In genomic region chr1:31318146-31318545, GRCh38 we compare ENCODE assay signal across 26 cellular contexts. TPM values are rescaled to one million over a fixed set of nuclear protein-coding genes. Genes with fewer than 3 reads are reported as not detected.
DNase-seq lines count a peak whose midpoint lies in the region; ATAC-seq, FAIRE-seq and TF ChIP-seq lines count a peak whose summit lies in the region.
"Had no signal": no experiment of that assay in that cellular context is flagged by ENCODE, and none has a peak within 500 bp of the region (broad histone marks: within the 10 kb centered on the region; RNA-seq: fewer than 3 reads in every experiment).

No MANE protein-coding gene starts in this region.

- TF ChIP-seq RAD21 in HepG2 (CRISPR knock-in tag; IDR thresholded peaks at IDR 0.05) = no peak

- no peak overlapping the region for H3K4me3 Mint-ChIP-seq in Calu3 (ENCODE audit: low read depth, unreplicated experiment)
- H3K4me3 Mint-ChIP-seq: CD14-positive monocyte; CD4-positive, alpha-beta T cell; CD8-positive, alpha-beta memory T cell; GM23338; H9 had no signal

- peak; percentile 21 for DNase-seq in HepG2 (ENCODE audit: low spot score)
- DNase-seq in right lobe of liver = no peak
- DNase-seq in NCI-H526 (lab: John Stamatoyannopoulos, UW) = peak; percentile 70 to 77
- peak; percentile 15 for DNase-seq in renal cortical epithelial cell (ENCODE audit: low read depth)
- DNase-seq in Calu3 = no peak
- DNase-seq: 8988T; ACHN; AML-193; BE2C; CD4-positive, alpha-beta T cell; CD8-positive, alpha-beta memory T cell; COR-L47; DMS153; DMS79 treated with DMSO at 0.1 percent for 48 hours; GF-D8; H9 had no signal

- BruUV-seq in HepG2 (replicated peaks; lab: Mats Ljungman, UMichigan) = no TSS peak
- no TSS peak for BruUV-seq in Calu3 (replicated peaks; lab: Mats Ljungman, UMichigan)

- POLR2A ChIA-PET in HepG2 (lab: Yijun Ruan, JAX) = interaction anchor here (1.9 kb wide), 1 partner anchor 21 kb away, joined by 9 read pairs; the partner anchor contains the start of genes SNRNP40 and ZCCHC17

- no peak for TF ChIP-seq POLR2A in HepG2 (IDR thresholded peaks at IDR 0.05; ENCODE audit: insufficient read depth in 1 of 2, low read depth in 2 of 2, low read length in 2 of 2)
- TF ChIP-seq POLR2A in right lobe of liver (IDR thresholded peaks at IDR 0.05) = no peak

- no peak overlapping the region for H3K27ac Mint-ChIP-seq in Calu3 (ENCODE audit: unreplicated experiment)
- H3K27ac Mint-ChIP-seq: CD14-positive monocyte; CD4-positive, alpha-beta T cell; CD8-positive, alpha-beta memory T cell; GM23338; H9 had no signal

- no peaks in the 10 kb centered on the region for H4K20me1 ChIP-seq in HepG2 (ENCODE audit: insufficient read depth, low read length)

- H3K4me2 ChIP-seq in HepG2 (ENCODE audit: low read depth, low read length) = no peak overlapping the region
- H3K4me2 ChIP-seq: A549; BLaER1 treated with 17β-estradiol and CSF1 and Interleukin-3, amounts not matched to agents 10 nM and 100 nM; GM23338 had no signal

- H3K9me3 Mint-ChIP-seq in Calu3 (ENCODE audit: low read depth, unreplicated experiment) = no peaks in the 10 kb centered on the region
- H3K9me3 Mint-ChIP-seq: CD4-positive, alpha-beta T cell; CD8-positive, alpha-beta memory T cell; GM23338; H9 had no signal

- WGBS in HepG2 (ENCODE audit: low lambda C conversion rate) = 43% methylated on average over 1 of the region's 1 CpG
- WGBS in right lobe of liver (ENCODE audit: insufficient coverage, low coverage, low lambda C conversion rate, missing lambda C conversion rate) = 45% methylated on average over 1 of the region's 1 CpG

- FAIRE-seq in HepG2 (lab: Jason Lieb, UNC) = no peak
- FAIRE-seq: A549, GM19239 had no signal

- H3K36me3 Mint-ChIP-seq in Calu3 (ENCODE audit: insufficient read depth, unreplicated experiment) = peaks cover 8% of the 10 kb centered on the region

- no peak overlapping the region for H3K9ac ChIP-seq in HepG2 (ENCODE audit: insufficient read depth, low read depth, low read length)
- H3K9ac ChIP-seq: BLaER1 treated with 17β-estradiol and CSF1 and Interleukin-3, amounts not matched to agents 10 nM and 100 nM had no signal

- H3K9me3 ChIP-seq in HepG2 (ENCODE audit: low read length) = no peaks in the 10 kb centered on the region
- no peaks in the 10 kb centered on the region for H3K9me3 ChIP-seq in right lobe of liver
- H3K9me3 ChIP-seq: A549, BE2C had no signal

- no peak for TF ChIP-seq CTCF in HepG2 (CRISPR knock-in tag; IDR thresholded peaks at IDR 0.05)
- no peak for TF ChIP-seq CTCF in right lobe of liver (IDR thresholded peaks at IDR 0.05)
- TF ChIP-seq CTCF in Calu3 (IDR thresholded peaks at IDR 0.05; ENCODE audit: unreplicated experiment) = no peak

- H3K4me3 ChIP-seq in HepG2 (replicated peaks in 1 of 3; ENCODE audit: insufficient read depth in 1 of 3, low read depth in 2 of 3, low read length in 3 of 3) = no peak overlapping the region
- no peak overlapping the region for H3K4me3 ChIP-seq in right lobe of liver
- H3K4me3 ChIP-seq: A549; BLaER1 treated with 17β-estradiol and CSF1 and Interleukin-3, amounts not matched to agents 10 nM and 100 nM; GM23338 had no signal

- in situ Hi-C loops in HepG2 (cut with HindIII; ENCODE audit: extremely low pct_ligation_motif_present, low pct_unique_long_range_greater_than_20kb) = no loop called here

- CTCF ChIA-PET in HepG2 (lab: Yijun Ruan, JAX; ENCODE audit: low intra/inter-chr PET ratio, low total read pairs) = no interaction called here
- CTCF ChIA-PET in Calu3 (lab: Charles Lee) = no interaction called here

- TF ChIP-seq EP300 in HepG2 (IDR thresholded peaks at IDR 0.05; ENCODE audit: low read depth in 2 of 2, low read length in 2 of 2) (no peak), HepG2 (CRISPR knock-in tag; IDR thresholded peaks at IDR 0.05; ENCODE audit: borderline replicate concordance) (no peak)

- no peak overlapping the region for H2AFZ ChIP-seq in HepG2 (ENCODE audit: low read length)
- H2AFZ ChIP-seq: GM23338 had no signal

- intact Hi-C loops in HepG2 (cut with micrococcal nuclease; ENCODE audit: unreplicated experiment) = no loop called here
- intact Hi-C loops in right lobe of liver (cut with DNase I) = no loop called here
- intact Hi-C loops in Calu3 (cut with micrococcal nuclease; ENCODE audit: unreplicated experiment) = no loop called here

- H3K27ac ChIP-seq in HepG2 (ENCODE audit: extremely low read length, insufficient read depth, low read length) = no peak overlapping the region
- no peak overlapping the region for H3K27ac ChIP-seq in right lobe of liver
- H3K27ac ChIP-seq: A549; BLaER1 treated with 17β-estradiol and CSF1 and Interleukin-3, amounts not matched to agents 10 nM and 100 nM had no signal

- no peaks in the 10 kb centered on the region for H3K79me2 ChIP-seq in HepG2 (ENCODE audit: insufficient read depth, low read length)

- no peaks in the 10 kb centered on the region for H3K4me1 Mint-ChIP-seq in Calu3 (ENCODE audit: low read depth, unreplicated experiment)
- H3K4me1 Mint-ChIP-seq: CD14-positive monocyte; CD8-positive, alpha-beta memory T cell; GM23338; H9 had no signal

- peaks cover 12% of the 10 kb centered on the region; the same call in 1 of the 2 replicates for H3K4me1 ChIP-seq in HepG2 (ENCODE audit: insufficient read depth, low read length)
- no peaks in the 10 kb centered on the region for H3K4me1 ChIP-seq in right lobe of liver
- H3K4me1 ChIP-seq: A549; BE2C; BLaER1 treated with 17β-estradiol and CSF1 and Interleukin-3, amounts not matched to agents 10 nM and 100 nM had no signal

- H3K36me3 ChIP-seq in HepG2 (replicated peaks in 1 of 2; ENCODE audit: control insufficient read depth in 1 of 2, insufficient read depth in 2 of 2, low read length in 2 of 2) (peaks cover 6 to 44% of the 10 kb centered on the region in 2 experiments; a peak in 4 of 5 replicates), right lobe of liver (peaks cover 0 to 13% (median 0%) of the 10 kb centered on the region in 4 donors)
- H3K36me3 ChIP-seq: BE2C had no signal

- H3K27me3 Mint-ChIP-seq in Calu3 (ENCODE audit: unreplicated experiment) = no peaks in the 10 kb centered on the region
- H3K27me3 Mint-ChIP-seq: CD4-positive, alpha-beta T cell; CD8-positive, alpha-beta memory T cell had no signal

- no peaks in the 10 kb centered on the region for H3K27me3 ChIP-seq in HepG2 (ENCODE audit: control insufficient read depth in 1 of 2, insufficient read depth in 2 of 2, low read length in 2 of 2)
- no peaks in the 10 kb centered on the region for H3K27me3 ChIP-seq in right lobe of liver
- H3K27me3 ChIP-seq: BE2C; BLaER1 treated with 17β-estradiol and CSF1 and Interleukin-3, amounts not matched to agents 10 nM and 100 nM had no signal

- no peak for ATAC-seq in HepG2
- ATAC-seq in right lobe of liver = no peak
- ATAC-seq in GM19397 (IDR thresholded peaks at IDR 0.05; ENCODE audit: unreplicated experiment) = no peak
- ATAC-seq: A549, GM23338, HCT116 had no signal

RNA-seq across cellular contexts. Expression of gene ZCCHC17, which starts 21.3 kb away (rescaled TPM):
- 53.0 and 81.2 TPM in 2 replicates for total RNA-seq in HepG2 (2016; rRNA removed; fragmentation: Illumina TruSeq; extraction: Trizol)
- total RNA-seq in HepG2 (2016; cell fraction: cytosol; rRNA removed; fragmentation: Illumina TruSeq; extraction: Trizol; ENCODE audit: low read depth) = 22.3 and 22.6 TPM in 2 replicates
- 53.0 and 78.0 TPM in 2 replicates for total RNA-seq in HepG2 (2016; cell fraction: insoluble cytoplasmic fraction; rRNA removed; fragmentation: Illumina TruSeq; extraction: Trizol)
- total RNA-seq in HepG2 (2016; cell fraction: membrane; rRNA removed; fragmentation: Illumina TruSeq; extraction: Trizol) = 44.8 and 45.5 TPM in 2 replicates
- 18.3 and 21.7 TPM in 2 replicates for total RNA-seq in HepG2 (2016; cell fraction: nucleus; rRNA removed; fragmentation: Illumina TruSeq; extraction: Trizol)
- polyA plus RNA-seq in HepG2 (2011; rRNA removed) = 17.5 and 20.5 TPM in 2 replicates
- polyA plus RNA-seq in HepG2 (2011; cell fraction: cytosol; rRNA removed) = 14.9 and 16.0 TPM in 2 replicates
- polyA plus RNA-seq in HepG2 (2011; cell fraction: nucleus; rRNA removed) = 5.9 and 6.1 TPM in 2 replicates
- 13.3 and 17.2 TPM in 2 replicates for polyA plus RNA-seq in HepG2 (2012)
- polyA plus RNA-seq in HepG2 (2016; cell fraction: cytosol; fragmentation: Illumina TruSeq; extraction: Trizol; ENCODE audit: low read depth) = 14.0 and 17.6 TPM in 2 replicates
- polyA plus RNA-seq in HepG2 (2016; cell fraction: insoluble cytoplasmic fraction; fragmentation: Illumina TruSeq; extraction: Trizol; ENCODE audit: low read depth) = 71.7 and 78.7 TPM in 2 replicates
- 31.6 and 32.8 TPM in 2 replicates for polyA plus RNA-seq in HepG2 (2016; cell fraction: membrane; fragmentation: Illumina TruSeq; extraction: Trizol; ENCODE audit: low read depth)
- polyA plus RNA-seq in HepG2 (2016; cell fraction: nucleus; fragmentation: Illumina TruSeq; extraction: Trizol; ENCODE audit: insufficient read depth, low read depth) = 26.4 and 29.6 TPM in 2 replicates
- 10.5 and 28.6 TPM in 2 replicates for polyA minus RNA-seq in HepG2 (2011; rRNA and poly(A)+ RNA removed; ENCODE audit: low replicate concordance)
- polyA minus RNA-seq in HepG2 (2011; cell fraction: cytosol; rRNA and poly(A)+ RNA removed) = 4.3 and 6.7 TPM in 2 replicates
- 6.7 and 8.2 TPM in 2 replicates for polyA minus RNA-seq in HepG2 (2011; cell fraction: nucleus; rRNA and poly(A)+ RNA removed)
- total RNA-seq in right lobe of liver = 1 to 10 TPM; 6.3 to 9.9 (median 7.3) TPM
- total RNA-seq in renal cortical epithelial cell = 50.9 and 68.8 TPM in 2 replicates
- total RNA-seq in Calu3 (2022) = 26.6 and 28.5 TPM in 2 replicates

RNA-seq across cellular contexts. Expression of gene SNRNP40, which starts 21.6 kb away (rescaled TPM):
- total RNA-seq in HepG2 (2016; rRNA removed; fragmentation: Illumina TruSeq; extraction: Trizol) = 147 and 192 TPM in 2 replicates
- 32.2 and 34.4 TPM in 2 replicates for total RNA-seq in HepG2 (2016; cell fraction: cytosol; rRNA removed; fragmentation: Illumina TruSeq; extraction: Trizol; ENCODE audit: low read depth)
- total RNA-seq in HepG2 (2016; cell fraction: insoluble cytoplasmic fraction; rRNA removed; fragmentation: Illumina TruSeq; extraction: Trizol) = 144 and 197 TPM in 2 replicates
- total RNA-seq in HepG2 (2016; cell fraction: membrane; rRNA removed; fragmentation: Illumina TruSeq; extraction: Trizol) = 54.1 and 62.1 TPM in 2 replicates
- 69.1 and 77.1 TPM in 2 replicates for total RNA-seq in HepG2 (2016; cell fraction: nucleus; rRNA removed; fragmentation: Illumina TruSeq; extraction: Trizol)
- polyA plus RNA-seq in HepG2 (2011; rRNA removed) = 46.1 and 51.0 TPM in 2 replicates
- polyA plus RNA-seq in HepG2 (2011; cell fraction: cytosol; rRNA removed) = 42.2 and 42.7 TPM in 2 replicates
- polyA plus RNA-seq in HepG2 (2011; cell fraction: nucleus; rRNA removed) = 30.4 and 32.1 TPM in 2 replicates
- 27.5 and 32.5 TPM in 2 replicates for polyA plus RNA-seq in HepG2 (2012)
- 11.3 and 11.8 TPM in 2 replicates for polyA plus RNA-seq in HepG2 (2016; cell fraction: cytosol; fragmentation: Illumina TruSeq; extraction: Trizol; ENCODE audit: low read depth)
- 138 and 148 TPM in 2 replicates for polyA plus RNA-seq in HepG2 (2016; cell fraction: insoluble cytoplasmic fraction; fragmentation: Illumina TruSeq; extraction: Trizol; ENCODE audit: low read depth)
- polyA plus RNA-seq in HepG2 (2016; cell fraction: membrane; fragmentation: Illumina TruSeq; extraction: Trizol; ENCODE audit: low read depth) = 25.4 and 25.6 TPM in 2 replicates
- polyA plus RNA-seq in HepG2 (2016; cell fraction: nucleus; fragmentation: Illumina TruSeq; extraction: Trizol; ENCODE audit: insufficient read depth, low read depth) = 68.7 and 74.0 TPM in 2 replicates
- polyA minus RNA-seq in HepG2 (2011; rRNA and poly(A)+ RNA removed; ENCODE audit: low replicate concordance) = 71.2 and 176 TPM in 2 replicates
- polyA minus RNA-seq in HepG2 (2011; cell fraction: cytosol; rRNA and poly(A)+ RNA removed) = 47.6 and 49.5 TPM in 2 replicates
- polyA minus RNA-seq in HepG2 (2011; cell fraction: nucleus; rRNA and poly(A)+ RNA removed) = 53.7 and 59.1 TPM in 2 replicates
- 10 to 100 TPM; 12.2 to 18.9 (median 14.9) TPM for total RNA-seq in right lobe of liver
- total RNA-seq in renal cortical epithelial cell = 54.7 and 117 TPM in 2 replicates
- total RNA-seq in Calu3 (2022) = 78.1 and 81.0 TPM in 2 replicates

RNA-seq across cellular contexts. Expression of gene FABP3, which starts 54.7 kb away (rescaled TPM):
- 0.24 and 0.46 TPM in 2 replicates for total RNA-seq in HepG2 (2016; rRNA removed; fragmentation: Illumina TruSeq; extraction: Trizol)
- total RNA-seq in HepG2 (2016; cell fraction: cytosol; rRNA removed; fragmentation: Illumina TruSeq; extraction: Trizol; ENCODE audit: low read depth) = not detected in 2 replicates
- total RNA-seq in HepG2 (2016; cell fraction: insoluble cytoplasmic fraction; rRNA removed; fragmentation: Illumina TruSeq; extraction: Trizol) = 0.17 TPM in 1 of 2 replicates, not detected in the other
- total RNA-seq in HepG2 (2016; cell fraction: membrane; rRNA removed; fragmentation: Illumina TruSeq; extraction: Trizol) = 0.40 TPM in 1 of 2 replicates, not detected in the other
- total RNA-seq in HepG2 (2016; cell fraction: nucleus; rRNA removed; fragmentation: Illumina TruSeq; extraction: Trizol) = not detected in 2 replicates
- polyA plus RNA-seq in HepG2 (2011; rRNA removed) = 0.21 and 0.37 TPM in 2 replicates
- polyA plus RNA-seq in HepG2 (2011; cell fraction: cytosol; rRNA removed) = 0.28 and 0.64 TPM in 2 replicates
- 0.38 TPM in 1 of 2 replicates, not detected in the other for polyA plus RNA-seq in HepG2 (2011; cell fraction: nucleus; rRNA removed)
- 0.45 TPM in 1 of 2 replicates, not detected in the other for polyA plus RNA-seq in HepG2 (2012)
- not detected in 2 replicates for polyA plus RNA-seq in HepG2 (2016; cell fraction: cytosol; fragmentation: Illumina TruSeq; extraction: Trizol; ENCODE audit: low read depth)
- polyA plus RNA-seq in HepG2 (2016; cell fraction: insoluble cytoplasmic fraction; fragmentation: Illumina TruSeq; extraction: Trizol; ENCODE audit: low read depth) = not detected in 2 replicates
- 0.43 TPM in 1 of 2 replicates, not detected in the other for polyA plus RNA-seq in HepG2 (2016; cell fraction: membrane; fragmentation: Illumina TruSeq; extraction: Trizol; ENCODE audit: low read depth)
- not detected in 2 replicates for polyA plus RNA-seq in HepG2 (2016; cell fraction: nucleus; fragmentation: Illumina TruSeq; extraction: Trizol; ENCODE audit: insufficient read depth, low read depth)
- 0.82 and 10.2 TPM in 2 replicates for polyA minus RNA-seq in HepG2 (2011; rRNA and poly(A)+ RNA removed; ENCODE audit: low replicate concordance)
- not detected in 2 replicates for polyA minus RNA-seq in HepG2 (2011; cell fraction: cytosol; rRNA and poly(A)+ RNA removed)
- not detected in 2 replicates for polyA minus RNA-seq in HepG2 (2011; cell fraction: nucleus; rRNA and poly(A)+ RNA removed)
- 1 to 10 TPM; 1.3 to 8.3 (median 4.6) TPM for total RNA-seq in right lobe of liver
- total RNA-seq in renal cortical epithelial cell = 11.3 and 74.1 TPM in 2 replicates
- total RNA-seq in Calu3 (2022) = not detected in 2 replicates
- total RNA-seq: CD4-positive, alpha-beta T cell; CD8-positive, alpha-beta memory T cell; Daoy; G401; H4 had no signal
- polyA plus RNA-seq: A549; CD14-positive monocyte; CD8-positive, alpha-beta memory T cell had no signal

Comparison
In these comparisons a context has a peak if more than half of its experiments do, and no peak if none do; other contexts are left out.
1. DNase-seq: peak in HepG2 (single experiment), NCI-H526 (2 of 2) and renal cortical epithelial cell (single experiment); none in right lobe of liver (0 of 3) and Calu3 (single experiment).